Comparison of ENCODE assay signal across 8 cellular contexts in genomic region chr1:220732621-220733020, GRCh38. TPM values are rescaled to one million over a fixed set of nuclear protein-coding genes. Genes with fewer than 3 reads are reported as not detected.
DNase-seq lines count a peak whose midpoint lies in the region; ATAC-seq and TF ChIP-seq lines count a peak whose summit lies in the region.

No MANE protein-coding gene starts in this region.

- TF ChIP-seq POLR2A in sigmoid colon (IDR thresholded peaks at IDR 0.05), result no peak

- H3K9me3 ChIP-seq in Karpas-422 (ENCODE audit: low read length) (no peaks in the 10 kb centered on the region), sigmoid colon (no peaks in the 10 kb centered on the region)

- WGBS in sigmoid colon, 2 donors, result 84% methylated on average over 7 of the region's 7 CpGs

- H3K4me2 ChIP-seq in Karpas-422 (ENCODE audit: low read depth, low read length, poor library complexity, severe bottlenecking), result peak overlapping the region; percentile 47

- H3K79me2 ChIP-seq in Karpas-422 (ENCODE audit: low read length), result no peaks in the 10 kb centered on the region

- TF ChIP-seq CTCF in sigmoid colon (IDR thresholded peaks at IDR 0.05), result no peak

- no peak overlapping the region; the same call in 1 of the 2 replicates for H2AFZ ChIP-seq in Karpas-422 (ENCODE audit: low read length)

- H3K4me1 ChIP-seq in Karpas-422 (ENCODE audit: low read length) (peaks cover 29% of the 10 kb centered on the region), sigmoid colon (peaks cover 0 to 22% (median 11%) of the 10 kb centered on the region in 4 donors)

- intact Hi-C loops in sigmoid colon (cut with DNase I), result loop anchor here (1.0 kb wide), 1 partner anchor 42 kb away; the partner anchor contains the start of gene C1orf115

- H3K9ac ChIP-seq in Karpas-422 (ENCODE audit: low read length), result no peak overlapping the region; the same call in 1 of the 2 replicates

- no peaks in the 10 kb centered on the region for H3K9me2 ChIP-seq in Karpas-422 (replicated peaks; ENCODE audit: insufficient read depth, low read length)

- H3K4me3 ChIP-seq in Karpas-422 (ENCODE audit: low read length) (no peak overlapping the region), sigmoid colon (peak overlapping the region in 1 of 4 donors; percentile 4)

- H3K36me3 ChIP-seq in Karpas-422 (ENCODE audit: insufficient read depth, low read length) (no peaks in the 10 kb centered on the region), sigmoid colon (no peaks in the 10 kb centered on the region)

- peak; percentile 2 for ATAC-seq in GM19351 (IDR thresholded peaks at IDR 0.05; ENCODE audit: unreplicated experiment)
- peak; percentile 20 for ATAC-seq in esophagus mucosa
- ATAC-seq in GM19035 (IDR thresholded peaks at IDR 0.05; ENCODE audit: unreplicated experiment), result no peak

- H3K27ac ChIP-seq in Karpas-422 (ENCODE audit: low read length), result peak overlapping the region; percentile 22; the same call in 1 of the 2 replicates
- peak overlapping the region; percentile 33 to 68 (median 42) for H3K27ac ChIP-seq in sigmoid colon

- H4K20me1 ChIP-seq in Karpas-422 (ENCODE audit: insufficient read depth, low read depth, low read length), result no peaks in the 10 kb centered on the region

- peak; percentile 44 for DNase-seq in Karpas-422
- DNase-seq in sigmoid colon, result no peak
- no peak for DNase-seq in NCI-H526 (lab: John Stamatoyannopoulos, UW)
- no peak for DNase-seq in A172 (ENCODE audit: low spot score)
- DNase-seq in NCI-H2227 (lab: John Stamatoyannopoulos, UW; ENCODE audit: unreplicated experiment), result no peak

- no peak for TF ChIP-seq EP300 in sigmoid colon (IDR thresholded peaks at IDR 0.05)

- H3K27me3 ChIP-seq in Karpas-422 (ENCODE audit: low read length) (no peaks in the 10 kb centered on the region), sigmoid colon (no peaks in the 10 kb centered on the region)

RNA-seq across cellular contexts. Expression of gene MTARC2, which starts 15.5 kb away (rescaled TPM):
- total RNA-seq in Karpas-422 (2014; rRNA removed; shearing (Covaris generic); ENCODE audit: low replicate concordance), result 0.48 TPM in 1 of 2 replicates, not detected in the other
- total RNA-seq in esophagus mucosa (3.0 TPM), sigmoid colon (10 to 100 TPM; 11.4 to 22.7 (median 18.8) TPM)
- polyA plus RNA-seq in sigmoid colon, result 10 to 100 TPM in 1 of 3 donors, 1 to 10 TPM in 2; 4.8 to 11.9 (median 6.0) TPM
- 0.55 and 0.89 TPM in 2 replicates for total RNA-seq in A172 (2014; rRNA removed; shearing (Covaris generic))

RNA-seq across cellular contexts. Expression of gene C1orf115, which starts 42.5 kb away (rescaled TPM):
- 0.11 TPM in 1 of 2 replicates, not detected in the other for total RNA-seq in Karpas-422 (2014; rRNA removed; shearing (Covaris generic); ENCODE audit: low replicate concordance)
- total RNA-seq in esophagus mucosa (2.5 TPM), sigmoid colon (1 to 10 TPM; 3.9 to 8.9 (median 7.4) TPM)
- 100 to 1,000 TPM in 2 of 3 donors, 10 to 100 TPM in 1; 33.7 to 197 (median 114) TPM for polyA plus RNA-seq in sigmoid colon
- 0.74 and 1.2 TPM in 2 replicates for total RNA-seq in A172 (2014; rRNA removed; shearing (Covaris generic))

RNA-seq across cellular contexts. Expression of gene MTARC1, which starts 54.1 kb away (rescaled TPM):
- 0.04 TPM in 1 of 2 replicates, not detected in the other for total RNA-seq in Karpas-422 (2014; rRNA removed; shearing (Covaris generic); ENCODE audit: low replicate concordance)
- total RNA-seq in esophagus mucosa (6.1 TPM), sigmoid colon (10 to 100 TPM in 2 of 4 donors, 1 to 10 TPM in 2; 5.3 to 13.2 (median 8.6) TPM)
- 10 to 100 TPM in 2 of 3 donors, 1 to 10 TPM in 1; 8.6 to 31.4 (median 15.6) TPM for polyA plus RNA-seq in sigmoid colon
- not detected in 2 replicates for total RNA-seq in A172 (2014; rRNA removed; shearing (Covaris generic))
